Comparison of ENCODE assay signal across 16 cellular contexts in genomic region chr4:184289179-184289535, GRCh38.
DNase-seq lines count a peak whose midpoint lies in the region; ATAC-seq, FAIRE-seq and TF ChIP-seq lines count a peak whose summit lies in the region.
"Had no signal": no experiment of that assay in that cellular context is flagged by ENCODE, and none has a peak within 500 bp of the region (broad histone marks: within the 10 kb centered on the region; RNA-seq: fewer than 3 reads in every experiment).

No MANE protein-coding gene starts in this region.

- H3K36me3 Mint-ChIP-seq in activated CD8-positive, alpha-beta memory T cell treated with anti-CD3 and anti-CD28 coated beads, Interleukin-2, amount 10 ng/mL, durations not matched to agents 7 days and 5 days, result no peaks in the 10 kb centered on the region
- H3K36me3 Mint-ChIP-seq in activated B cell treated with CpG ODN at 0.5 μM for 24 hours (ENCODE audit: low read depth), result no peaks in the 10 kb centered on the region
- H3K36me3 Mint-ChIP-seq: CD8-positive, alpha-beta T cell; WTC11 had no signal

- no peak overlapping the region for H3K4me3 Mint-ChIP-seq in activated CD8-positive, alpha-beta memory T cell treated with anti-CD3 and anti-CD28 coated beads, Interleukin-2, amount 10 ng/mL, durations not matched to agents 7 days and 5 days
- H3K4me3 Mint-ChIP-seq in activated B cell treated with CpG ODN at 0.5 μM for 24 hours, result no peak overlapping the region
- H3K4me3 Mint-ChIP-seq: WTC11 had no signal

- TF ChIP-seq CTCF in activated B cell treated with CpG ODN at 0.5 μM for 24 hours (IDR thresholded peaks at IDR 0.05), result no peak
- no peak for TF ChIP-seq CTCF in right lobe of liver (IDR thresholded peaks at IDR 0.05)
- TF ChIP-seq CTCF in thyroid gland (IDR thresholded peaks at IDR 0.05), result no peak
- no peak for TF ChIP-seq CTCF in D721Med (IDR thresholded peaks at IDR 0.05; ENCODE audit: insufficient read depth, missing control alignments)

- peak overlapping the region; percentile 85 for H3K27ac Mint-ChIP-seq in activated CD8-positive, alpha-beta memory T cell treated with anti-CD3 and anti-CD28 coated beads, Interleukin-2, amount 10 ng/mL, durations not matched to agents 7 days and 5 days
- H3K27ac Mint-ChIP-seq in activated B cell treated with CpG ODN at 0.5 μM for 24 hours, result peak overlapping the region; percentile 91
- H3K27ac Mint-ChIP-seq: CD8-positive, alpha-beta T cell had no signal

- POLR2A ChIA-PET in activated B cell treated with CpG ODN at 0.5 μM for 24 hours (lab: Charles Lee), result interaction anchor here (0.9 to 3.6 kb wide), 5 partner anchors 21 to 360 kb away, joined by 3 to 40 read pairs (median 8); partner anchors contain the start of genes CASP3 and PRIMPOL

- H3K9me3 ChIP-seq in right lobe of liver, result no peaks in the 10 kb centered on the region
- H3K9me3 ChIP-seq in thyroid gland, result no peaks in the 10 kb centered on the region
- H3K9me3 ChIP-seq: neutrophil had no signal

- H3K27ac ChIP-seq in right lobe of liver (peak overlapping the region in 1 of 3 donors; percentile 62), thyroid gland (peak overlapping the region; percentile 83 to 85 (median 84))

- DNase-seq in activated CD8-positive, alpha-beta memory T cell treated with anti-CD3 and anti-CD28 coated beads, Interleukin-2, amount 10 ng/mL, durations not matched to agents 7 days and 5 days, result no peak
- no peak for DNase-seq in activated CD8-positive, alpha-beta memory T cell treated with anti-CD3 and anti-CD28 coated beads, Interleukin-2, amount 50 U/mL, for 48 hours
- DNase-seq in activated B cell treated with CpG ODN at 0.5 μM for 24 hours (no peak), right lobe of liver (no peak), thyroid gland (no peak), COLO668 (lab: John Stamatoyannopoulos, UW; ENCODE audit: unreplicated experiment) (no peak), D721Med (ENCODE audit: insufficient read length, low spot score) (no peak)
- DNase-seq in stimulated activated CD4-positive, alpha-beta T cell treated with anti-CD3 and anti-CD28 coated beads, Interleukin-4, amount 100 ng/mL, for 4 hours, result no peak
- DNase-seq: effector CD8-positive, alpha-beta T cell; NCI-H2107; NCI-H774; stimulated activated CD4-positive, alpha-beta T cell treated with anti-CD3 and anti-CD28 coated beads, Interleukin-2, amount 100 ng/mL, for 48 hours had no signal

- no peak overlapping the region for H3K4me3 ChIP-seq in right lobe of liver
- H3K4me3 ChIP-seq in thyroid gland (replicated peaks in 1 of 3), result no peak overlapping the region
- H3K4me3 ChIP-seq: lung had no signal

- H3K4me1 Mint-ChIP-seq in activated CD8-positive, alpha-beta memory T cell treated with anti-CD3 and anti-CD28 coated beads, Interleukin-2, amount 10 ng/mL, durations not matched to agents 7 days and 5 days, result peaks cover 44% of the 10 kb centered on the region
- H3K4me1 Mint-ChIP-seq in activated B cell treated with CpG ODN at 0.5 μM for 24 hours, result peaks cover 47% of the 10 kb centered on the region

- intact Hi-C loops in activated B cell treated with CpG ODN at 0.5 μM for 24 hours (cut with micrococcal nuclease) (no loop called here), right lobe of liver (cut with DNase I) (no loop called here), thyroid gland (cut with DNase I) (loop anchor here (10.0 kb wide), 2 partner anchors 116 to 706 kb away; no protein-coding TSS in a partner anchor)

- H3K27me3 Mint-ChIP-seq in activated CD8-positive, alpha-beta memory T cell treated with anti-CD3 and anti-CD28 coated beads, Interleukin-2, amount 10 ng/mL, durations not matched to agents 7 days and 5 days, result no peaks in the 10 kb centered on the region
- H3K27me3 Mint-ChIP-seq in activated B cell treated with CpG ODN at 0.5 μM for 24 hours, result no peaks in the 10 kb centered on the region

- CTCF ChIA-PET in activated CD8-positive, alpha-beta memory T cell treated with anti-CD3 and anti-CD28 coated beads, Interleukin-2, amount 10 ng/mL, durations not matched to agents 7 days and 5 days (lab: Charles Lee), result interaction anchor here (0.6 to 4.1 kb wide), 8 partner anchors 8 to 254 kb away, joined by 3 to 26 read pairs (median 4); no protein-coding TSS in a partner anchor
- CTCF ChIA-PET in activated B cell treated with CpG ODN at 0.5 μM for 24 hours (lab: Charles Lee), result interaction anchor here (1.4 to 2.1 kb wide), 2 partner anchors 22 to 58 kb away, joined by 3 to 6 read pairs; no protein-coding TSS in a partner anchor

- H3K4me1 ChIP-seq in right lobe of liver (peaks cover 0 to 37% (median 12%) of the 10 kb centered on the region in 4 donors), thyroid gland (peaks cover 18 to 27% of the 10 kb centered on the region in 2 donors)

- H3K27me3 ChIP-seq in right lobe of liver (no peaks in the 10 kb centered on the region), thyroid gland (no peaks in the 10 kb centered on the region)
- H3K27me3 ChIP-seq: neutrophil had no signal

- no peak for FAIRE-seq in D721Med (lab: Jason Lieb, UNC)

- TF ChIP-seq POLR2A in right lobe of liver (IDR thresholded peaks at IDR 0.05) (no peak), thyroid gland (IDR thresholded peaks at IDR 0.05) (no peak)

- ATAC-seq in activated CD8-positive, alpha-beta memory T cell treated with anti-CD3 and anti-CD28 coated beads, Interleukin-2, amount 10 ng/mL, durations not matched to agents 7 days and 5 days, result no peak
- ATAC-seq in activated B cell treated with CpG ODN at 0.5 μM for 24 hours (ENCODE audit: low read depth) (no peak), right lobe of liver (peak; percentile 31 to 67 (median 48))

- H3K36me3 ChIP-seq in right lobe of liver (no peaks in the 10 kb centered on the region), thyroid gland (no peaks in the 10 kb centered on the region)
- H3K36me3 ChIP-seq: neutrophil had no signal

- 53% methylated on average over 3 of the region's 3 CpGs for WGBS in right lobe of liver (ENCODE audit: insufficient coverage, low coverage, low lambda C conversion rate, missing lambda C conversion rate)
- 93 to 94% methylated on average over 3 of the region's 3 CpGs for WGBS in thyroid gland, 2 donors

- no peaks in the 10 kb centered on the region for H3K9me3 Mint-ChIP-seq in activated CD8-positive, alpha-beta memory T cell treated with anti-CD3 and anti-CD28 coated beads, Interleukin-2, amount 10 ng/mL, durations not matched to agents 7 days and 5 days (ENCODE audit: low read depth)
- H3K9me3 Mint-ChIP-seq in activated B cell treated with CpG ODN at 0.5 μM for 24 hours, result no peaks in the 10 kb centered on the region
- H3K9me3 Mint-ChIP-seq: CD8-positive, alpha-beta T cell; WTC11 had no signal

Comparison
In these comparisons a context has a peak if more than half of its experiments do, and no peak if none do; other contexts are left out.
1. ATAC-seq: peak in right lobe of liver (4 of 4); none in activated CD8-positive, alpha-beta memory T cell treated with anti-CD3 and anti-CD28 coated beads, Interleukin-2, amount 10 ng/mL, durations not matched to agents 7 days and 5 days (single experiment) and activated B cell treated with CpG ODN at 0.5 μM for 24 hours (single experiment).